ENCODE assay signal across 1 cellular context in the genomic region with DNA sequence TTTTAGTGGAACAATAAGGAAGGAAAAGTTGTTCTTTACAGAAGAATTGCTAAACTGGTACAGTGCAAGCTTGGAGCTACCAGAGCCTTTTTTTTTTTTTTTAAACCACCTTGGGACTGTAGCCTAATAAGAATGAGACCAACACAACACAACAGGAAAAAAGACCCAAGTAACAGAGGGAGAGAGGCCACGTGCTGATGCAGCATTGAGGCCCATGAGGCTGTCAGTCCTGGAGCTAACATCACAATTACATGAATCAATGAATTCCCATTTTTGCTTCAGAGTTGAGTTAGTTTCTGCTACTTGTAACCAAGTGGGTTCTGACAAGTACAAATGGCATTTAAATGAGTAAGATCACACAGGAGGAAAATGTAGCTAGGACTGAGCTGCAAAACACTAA.
TF ChIP-seq lines count a peak whose summit lies in the region.

No MANE protein-coding gene starts in this region.

TF ChIP-seq in H1, 55 proteins besides CTCF, POLR2A, EP300 and RAD21:
- TF ChIP-seq, protein P1, sequence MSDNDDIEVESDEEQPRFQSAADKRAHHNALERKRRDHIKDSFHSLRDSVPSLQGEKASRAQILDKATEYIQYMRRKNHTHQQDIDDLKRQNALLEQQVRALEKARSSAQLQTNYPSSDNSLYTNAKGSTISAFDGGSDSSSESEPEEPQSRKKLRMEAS (IDR thresholded peaks at IDR 0.05), result peak; percentile 68
- TF ChIP-seq HDAC2 (IDR thresholded peaks at IDR 0.05; ENCODE audit: borderline replicate concordance in 1 of 2, low read depth in 2 of 2, low read length in 2 of 2), result no peak
- TF ChIP-seq, protein P2, sequence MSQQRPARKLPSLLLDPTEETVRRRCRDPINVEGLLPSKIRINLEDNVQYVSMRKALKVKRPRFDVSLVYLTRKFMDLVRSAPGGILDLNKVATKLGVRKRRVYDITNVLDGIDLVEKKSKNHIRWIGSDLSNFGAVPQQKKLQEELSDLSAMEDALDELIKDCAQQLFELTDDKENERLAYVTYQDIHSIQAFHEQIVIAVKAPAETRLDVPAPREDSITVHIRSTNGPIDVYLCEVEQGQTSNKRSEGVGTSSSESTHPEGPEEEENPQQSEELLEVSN (IDR thresholded peaks at IDR 0.05), result peak; percentile 72; the same call in 1 of the 2 replicates
TF ChIP-seq in H1: peak in this region for 2.
